ENCODE assay signal across 8 cellular contexts in genomic region chr3:197736491-197737318, GRCh38. TPM values are rescaled to one million over a fixed set of nuclear protein-coding genes. Genes with fewer than 3 reads are reported as not detected.
A peak's percentile ranks its signal among the peaks of the same experiment; 100 is the strongest.
DNase-seq lines count a peak whose midpoint lies in the region; ATAC-seq and TF ChIP-seq lines count a peak whose summit lies in the region.

TSS of gene RUBCN (minus strand) at chr3:197736904. CDS start at chr3:197736719, 185 bp downstream.

- no peaks in the 10 kb centered on the region for H3K27me3 Mint-ChIP-seq in activated CD4-positive, alpha-beta T cell treated with anti-CD3 and anti-CD28 coated beads, Interleukin-2, amount 10 ng/mL, durations not matched to agents 24 days and 14 days

- no peaks in the 10 kb centered on the region for H3K27me3 ChIP-seq in BLaER1 treated with 17β-estradiol and CSF1 and Interleukin-3, amounts not matched to agents 10 nM and 100 nM

- H4K20me1 ChIP-seq in BLaER1 treated with 17β-estradiol and CSF1 and Interleukin-3, amounts not matched to agents 10 nM and 100 nM = peaks cover 3 to 42% (median 10%) of the 10 kb centered on the region in 11 experiments; a peak in 13 of 22 replicates

- ATAC-seq in GM19328 (IDR thresholded peaks at IDR 0.05; ENCODE audit: unreplicated experiment) (peak; percentile 85), HG03469 (IDR thresholded peaks at IDR 0.05; ENCODE audit: unreplicated experiment) (peak; percentile 63), left colon (peak; percentile 96)

- intact Hi-C loops in activated CD4-positive, alpha-beta T cell treated with anti-CD3 and anti-CD28 coated beads, Interleukin-2, amount 10 ng/mL, durations not matched to agents 24 days and 14 days (cut with micrococcal nuclease) = loop anchor here (1.0 to 10.0 kb wide), 4 partner anchors 13 to 218 kb away; partner anchors contain the start of genes FYTTD1 and RPL35A
- intact Hi-C loops in left colon (cut with DNase I, micrococcal nuclease) = no loop called here

- peak within 1 kb of the TSS; percentile 80 to 97 (median 92) for H3K4me3 ChIP-seq in BLaER1 treated with 17β-estradiol and CSF1 and Interleukin-3, amounts not matched to agents 10 nM and 100 nM
- peak within 1 kb of the TSS; percentile 98 for H3K4me3 ChIP-seq in coronary artery

- H3K4me2 ChIP-seq in BLaER1 treated with 17β-estradiol and CSF1 and Interleukin-3, amounts not matched to agents 10 nM and 100 nM = peak within 1 kb of the TSS; percentile 91 to 99 (median 98)

- peaks cover 30% of the 10 kb centered on the region for H3K4me1 Mint-ChIP-seq in activated CD4-positive, alpha-beta T cell treated with anti-CD3 and anti-CD28 coated beads, Interleukin-2, amount 10 ng/mL, durations not matched to agents 24 days and 14 days

- peak within 1 kb of the TSS; percentile 94 for H3K4me3 Mint-ChIP-seq in activated CD4-positive, alpha-beta T cell treated with anti-CD3 and anti-CD28 coated beads, Interleukin-2, amount 10 ng/mL, durations not matched to agents 24 days and 14 days

- peaks cover 2% of the 10 kb centered on the region for H3K36me3 Mint-ChIP-seq in activated CD4-positive, alpha-beta T cell treated with anti-CD3 and anti-CD28 coated beads, Interleukin-2, amount 10 ng/mL, durations not matched to agents 24 days and 14 days (ENCODE audit: low read depth)

- peaks cover 0 to 4% (median 0%) of the 10 kb centered on the region in 11 experiments; a peak in 2 of 22 replicates for H3K36me3 ChIP-seq in BLaER1 treated with 17β-estradiol and CSF1 and Interleukin-3, amounts not matched to agents 10 nM and 100 nM

- no peaks in the 10 kb centered on the region; a peak in 1 of 22 replicates for H3K9me3 ChIP-seq in BLaER1 treated with 17β-estradiol and CSF1 and Interleukin-3, amounts not matched to agents 10 nM and 100 nM (replicated peaks in 1 of 11)

- DNase-seq in NCI-H526 treated with DMSO at 0.1 percent for 48 hours (lab: John Stamatoyannopoulos, UW) = peak; percentile 93
- DNase-seq in activated CD4-positive, alpha-beta T cell treated with anti-CD3 and anti-CD28 coated beads, Interleukin-2, amount 10 ng/mL, durations not matched to agents 24 days and 14 days = peak; percentile 98
- peak; percentile 98 for DNase-seq in coronary artery (ENCODE audit: low spot score)
- DNase-seq in left colon = peak; percentile 95 to 96
- DNase-seq in stimulated activated CD4-positive, alpha-beta T cell treated with anti-CD3 and anti-CD28 coated beads, Interleukin-1b, Interleukin-23, amount 100 ng/mL, for 4 hours (ENCODE audit: low read depth in 2 of 2) = peak; percentile 81 to 87

- H3K9ac ChIP-seq in BLaER1 treated with 17β-estradiol and CSF1 and Interleukin-3, amounts not matched to agents 10 nM and 100 nM = peak within 1 kb of the TSS; percentile 77 to 87 (median 85)

- H3K4me1 ChIP-seq in BLaER1 treated with 17β-estradiol and CSF1 and Interleukin-3, amounts not matched to agents 10 nM and 100 nM = peaks cover 35 to 53% (median 47%) of the 10 kb centered on the region in 10 experiments

- H3K9me3 Mint-ChIP-seq in activated CD4-positive, alpha-beta T cell treated with anti-CD3 and anti-CD28 coated beads, Interleukin-2, amount 10 ng/mL, durations not matched to agents 24 days and 14 days = no peaks in the 10 kb centered on the region

- peak within 1 kb of the TSS; percentile 59 to 83 (median 75) for H3K27ac ChIP-seq in BLaER1 treated with 17β-estradiol and CSF1 and Interleukin-3, amounts not matched to agents 10 nM and 100 nM
- H3K27ac ChIP-seq in coronary artery = peak within 1 kb of the TSS; percentile 88 to 89

- peak within 1 kb of the TSS; percentile 97 for H3K27ac Mint-ChIP-seq in activated CD4-positive, alpha-beta T cell treated with anti-CD3 and anti-CD28 coated beads, Interleukin-2, amount 10 ng/mL, durations not matched to agents 24 days and 14 days

- no peak for TF ChIP-seq CTCF in coronary artery (IDR thresholded peaks at IDR 0.05)

RNA-seq across cellular contexts. Expression of gene RUBCN, which starts in this region (rescaled TPM):
- 38.8 and 41.0 TPM in 2 replicates for total RNA-seq in activated CD4-positive, alpha-beta T cell treated with anti-CD3 and anti-CD28 coated beads, Interleukin-2, amount 10 ng/mL, durations not matched to agents 24 days and 14 days
- total RNA-seq in left colon = 10 to 100 TPM; 20.4 to 22.1 TPM

Comparison
In these comparisons a context has a peak if more than half of its experiments do, and no peak if none do; other contexts are left out.
1. Peak in every context shown above with its lines: DNase-seq, ATAC-seq, H3K4me3 ChIP-seq and H3K27ac ChIP-seq.